8 cellular contexts compared by ENCODE assay signal in the genomic region with DNA sequence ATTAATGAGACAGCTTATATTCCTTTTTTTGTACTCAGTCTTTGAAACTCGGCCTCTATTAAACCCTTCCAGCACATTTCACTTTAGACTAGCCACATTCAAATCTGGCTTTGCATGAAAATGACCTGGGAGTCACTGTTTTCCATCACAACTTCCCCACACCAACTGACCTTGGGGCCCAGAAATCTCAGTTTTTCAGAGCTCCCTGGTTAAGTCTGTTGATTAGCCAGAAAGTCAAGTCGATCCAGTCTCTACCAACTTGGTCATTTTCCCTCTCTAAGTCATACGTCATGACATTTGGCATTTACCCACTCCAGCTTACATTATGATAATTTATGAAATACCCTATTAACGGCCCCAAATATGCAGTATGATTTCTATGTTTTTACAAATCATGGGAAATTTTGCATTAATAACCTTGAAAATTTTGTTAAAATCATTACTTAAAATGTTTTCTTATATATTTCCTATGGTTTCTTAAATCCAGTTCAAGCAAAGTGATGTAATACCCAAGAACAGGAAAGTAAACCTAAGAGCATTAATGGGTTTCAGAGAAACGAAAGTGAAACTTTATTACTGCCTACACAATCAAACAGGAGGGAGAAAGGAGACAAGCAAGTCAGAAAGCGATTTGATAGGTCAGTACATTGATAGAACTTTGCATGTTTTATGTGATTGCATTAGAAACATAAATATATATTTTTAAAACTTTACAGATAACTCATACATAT.
DNase-seq lines count a peak whose midpoint lies in the region; ATAC-seq, FAIRE-seq and TF ChIP-seq lines count a peak whose summit lies in the region.

No MANE protein-coding gene starts in this region.

- no peak for DNase-seq in Calu3
- no peak for DNase-seq in activated naive CD4-positive, alpha-beta T cell treated with anti-CD3 and anti-CD28 coated beads, Interleukin-2, amount 50 U/mL, for 72 hours (ENCODE audit: low spot score in 2 of 2)
- no peak for DNase-seq in hepatocyte (ENCODE audit: low spot score)
- no peak for DNase-seq in thoracic aorta (ENCODE audit: low spot score)
- DNase-seq in GM12891 (ENCODE audit: insufficient read length, low spot score), result no peak

- H3K36me3 ChIP-seq in KMS-11 (ENCODE audit: insufficient read depth) (no peaks in the 10 kb centered on the region), hepatocyte (replicated peaks; ENCODE audit: insufficient read depth, low read depth) (no peaks in the 10 kb centered on the region), thoracic aorta (no peaks in the 10 kb centered on the region)

- peaks cover 60% of the 10 kb centered on the region for H3K4me1 Mint-ChIP-seq in Calu3 (ENCODE audit: low read depth, unreplicated experiment)

- H3K9me2 ChIP-seq in hepatocyte (replicated peaks; ENCODE audit: insufficient read depth), result no peaks in the 10 kb centered on the region

- no peak for FAIRE-seq in GM12891 (lab: Jason Lieb, UNC)

- H2AFZ ChIP-seq in KMS-11 (ENCODE audit: low read depth) (no peak overlapping the region), hepatocyte (no peak overlapping the region)

- no peak for TF ChIP-seq CTCF in Calu3 (IDR thresholded peaks at IDR 0.05; ENCODE audit: unreplicated experiment)
- TF ChIP-seq CTCF in KMS-11 (conservative IDR thresholded peaks at IDR 0.05; ENCODE audit: low read depth, low read length), result no peak
- TF ChIP-seq CTCF in hepatocyte (IDR thresholded peaks at IDR 0.05; ENCODE audit: poor library complexity), result no peak
- TF ChIP-seq CTCF in thoracic aorta (IDR thresholded peaks at IDR 0.05), result no peak

- CTCF ChIA-PET in Calu3 (lab: Charles Lee), result interaction anchor here (0.5 to 0.6 kb wide), 4 partner anchors 22 to 97 kb away, joined by 3 to 6 read pairs (median 4); no protein-coding TSS in a partner anchor

- no peak overlapping the region for H3K4me3 ChIP-seq in KMS-11 (IDR thresholded peaks at IDR 0.05; ENCODE audit: insufficient read depth, low read depth, low read length)
- no peak overlapping the region for H3K4me3 ChIP-seq in hepatocyte
- peak overlapping the region; percentile 60 for H3K4me3 ChIP-seq in thoracic aorta

- H3K36me3 Mint-ChIP-seq in Calu3 (ENCODE audit: insufficient read depth, unreplicated experiment), result peaks cover 75% of the 10 kb centered on the region
- H3K36me3 Mint-ChIP-seq in activated naive CD4-positive, alpha-beta T cell treated with anti-CD3 and anti-CD28 coated beads, Interleukin-2, amount 50 U/mL, for 72 hours, result peaks cover 0 to 21% of the 10 kb centered on the region in 2 donors

- no peaks in the 10 kb centered on the region for H3K9me3 Mint-ChIP-seq in Calu3 (ENCODE audit: low read depth, unreplicated experiment)
- H3K9me3 Mint-ChIP-seq in activated naive CD4-positive, alpha-beta T cell treated with anti-CD3 and anti-CD28 coated beads, Interleukin-2, amount 50 U/mL, for 72 hours, result no peaks in the 10 kb centered on the region

- H3K27ac ChIP-seq in KMS-11 (no peak overlapping the region), hepatocyte (peak overlapping the region; percentile 19), thoracic aorta (peak overlapping the region in 1 of 2 donors; percentile 19)

- H3K4me1 ChIP-seq in KMS-11 (ENCODE audit: low read depth, poor library complexity, severe bottlenecking) (peaks cover 38% of the 10 kb centered on the region), hepatocyte (ENCODE audit: insufficient read depth) (peaks cover 30% of the 10 kb centered on the region), thoracic aorta (ENCODE audit: control insufficient read depth in 1 of 2, low read depth in 2 of 2) (peaks cover 15 to 45% of the 10 kb centered on the region in 2 donors)

- intact Hi-C loops in Calu3 (cut with micrococcal nuclease; ENCODE audit: unreplicated experiment), result no loop called here

- no peaks in the 10 kb centered on the region for H3K27me3 ChIP-seq in KMS-11 (ENCODE audit: insufficient read depth, low read depth)
- H3K27me3 ChIP-seq in hepatocyte, result no peaks in the 10 kb centered on the region
- H3K27me3 ChIP-seq in thoracic aorta (replicated peaks; ENCODE audit: insufficient read depth), result no peaks in the 10 kb centered on the region

- no TSS peak for BruUV-seq in Calu3 (replicated peaks; lab: Mats Ljungman, UMichigan)

- H4K20me1 ChIP-seq in KMS-11 (ENCODE audit: insufficient read depth) (no peaks in the 10 kb centered on the region), hepatocyte (ENCODE audit: insufficient read depth, poor library complexity, severe bottlenecking) (no peaks in the 10 kb centered on the region)

- no peak overlapping the region for H3K9ac ChIP-seq in KMS-11

- peak overlapping the region; percentile 50 for H3K4me2 ChIP-seq in KMS-11
- peak overlapping the region; percentile 58 for H3K4me2 ChIP-seq in hepatocyte

- ATAC-seq in GM19468 (IDR thresholded peaks at IDR 0.05; ENCODE audit: extremely low read depth, unreplicated experiment), result peak; percentile 41
- ATAC-seq in activated naive CD4-positive, alpha-beta T cell treated with anti-CD3 and anti-CD28 coated beads, Interleukin-2, amount 50 U/mL, for 72 hours, result peak; percentile 37 to 83
- no peak for ATAC-seq in thoracic aorta (ENCODE audit: insufficient number of reproducible peaks, low FRiP score, low read depth)
- no peak for ATAC-seq in HG02588 (IDR thresholded peaks at IDR 0.05; ENCODE audit: unreplicated experiment)

- peak overlapping the region; percentile 79 for H3K4me3 Mint-ChIP-seq in Calu3 (ENCODE audit: low read depth, unreplicated experiment)

- TF ChIP-seq POLR2A in GM12891 (IDR thresholded peaks at IDR 0.05; ENCODE audit: low read depth, low read length), result no peak

- no peaks in the 10 kb centered on the region for H3K27me3 Mint-ChIP-seq in Calu3 (ENCODE audit: unreplicated experiment)

- no peaks in the 10 kb centered on the region for H3K9me3 ChIP-seq in hepatocyte (ENCODE audit: low read depth)
- H3K9me3 ChIP-seq in thoracic aorta, result no peaks in the 10 kb centered on the region

- peak overlapping the region; percentile 93 for H3K27ac Mint-ChIP-seq in Calu3 (ENCODE audit: unreplicated experiment)
- peak overlapping the region; percentile 23 to 89 for H3K27ac Mint-ChIP-seq in activated naive CD4-positive, alpha-beta T cell treated with anti-CD3 and anti-CD28 coated beads, Interleukin-2, amount 50 U/mL, for 72 hours

- WGBS in hepatocyte (ENCODE audit: low lambda C conversion rate, missing lambda C conversion rate), result 72% methylated on average over 6 of the region's 6 CpGs

- no peaks in the 10 kb centered on the region for H3K79me2 ChIP-seq in KMS-11 (ENCODE audit: insufficient read depth, low read depth)
- H3K79me2 ChIP-seq in hepatocyte, result peaks cover 97% of the 10 kb centered on the region

TF ChIP-seq in GM12891, 5 proteins besides CTCF, POLR2A, EP300 and RAD21:
- TF ChIP-seq POU2F2 (IDR thresholded peaks at IDR 0.05; ENCODE audit: low read depth, low read length) (no peak), POLR2AphosphoS5 (IDR thresholded peaks at IDR 0.05; ENCODE audit: low read depth, low read length) (no peak), PAX5 (IDR thresholded peaks at IDR 0.05; ENCODE audit: insufficient read depth, low read length, severe bottlenecking) (no peak), TAF1 (IDR thresholded peaks at IDR 0.05; ENCODE audit: low read depth, low read length) (no peak), SPI1 (IDR thresholded peaks at IDR 0.05; ENCODE audit: low read depth, low read length) (no peak)
TF ChIP-seq in GM12891: peak in this region for 0.

Comparison
In these comparisons a context has a peak if more than half of its experiments do, and no peak if none do; other contexts are left out.
1. ATAC-seq: peak in GM19468 (single experiment) and activated naive CD4-positive, alpha-beta T cell treated with anti-CD3 and anti-CD28 coated beads, Interleukin-2, amount 50 U/mL, for 72 hours (2 of 2); none in thoracic aorta (single experiment) and HG02588 (single experiment).